1 cellular context compared by ENCODE assay signal in genomic region chr16:87536795-87537142, GRCh38.
TF ChIP-seq lines count a peak whose summit lies in the region.

No MANE protein-coding gene starts in this region.

TF ChIP-seq in GM23338, 12 proteins besides CTCF, POLR2A, EP300 and RAD21 (continued from another document):
- TF ChIP-seq JUNB (IDR thresholded peaks at IDR 0.05; ENCODE audit: unreplicated experiment) (no peak), NANOG (IDR thresholded peaks at IDR 0.05; ENCODE audit: borderline replicate concordance) (no peak), POLR2AphosphoS5 (IDR thresholded peaks at IDR 0.05; ENCODE audit: low read depth) (no peak), ZNF462 (CRISPR knock-in tag; IDR thresholded peaks at IDR 0.05) (no peak), ZNF114 (CRISPR knock-in tag; IDR thresholded peaks at IDR 0.05) (no peak), CREB1 (CRISPR knock-in tag; IDR thresholded peaks at IDR 0.05; ENCODE audit: low read depth) (no peak), ZNF331 (CRISPR knock-in tag; IDR thresholded peaks at IDR 0.05; ENCODE audit: low read depth) (no peak)
